In the genomic region with DNA sequence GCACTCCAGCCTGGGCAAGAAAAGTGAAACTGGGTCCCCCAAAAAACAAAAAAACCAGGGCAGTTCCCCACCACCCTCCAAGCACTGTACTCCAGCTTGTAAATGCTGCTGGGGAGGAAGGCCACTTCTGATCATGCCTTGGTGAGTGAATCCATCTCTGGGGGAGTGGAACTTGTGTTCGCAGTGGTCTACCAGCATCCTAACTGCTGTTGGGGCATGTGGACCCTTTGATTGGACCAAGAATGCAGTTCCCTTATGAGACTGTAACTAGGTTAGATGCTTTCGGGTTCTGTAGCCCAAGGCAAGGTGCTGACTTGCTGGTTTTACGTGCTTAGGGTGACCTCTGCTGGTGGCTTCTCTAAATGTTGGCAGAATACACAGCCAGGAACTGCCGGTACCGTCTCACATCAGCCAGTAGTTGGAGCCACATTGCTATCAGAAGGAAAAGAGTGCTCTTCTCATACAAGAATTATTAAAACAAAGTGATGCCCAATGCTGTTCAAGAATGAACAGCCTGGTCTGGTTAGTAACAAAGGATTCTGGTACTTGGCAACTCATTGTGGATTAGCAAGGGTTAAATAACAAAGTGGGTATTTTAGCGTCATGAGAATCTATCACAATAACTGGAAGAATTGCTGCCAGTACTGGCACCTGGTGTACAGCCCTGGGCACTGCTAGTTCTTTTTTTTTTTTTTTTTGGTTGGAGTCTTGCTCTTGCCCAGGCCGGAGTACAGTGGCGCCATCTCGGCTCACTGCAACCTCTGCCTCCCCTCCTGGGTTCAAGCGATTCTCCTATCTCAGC, we compare ENCODE assay signal across 8 cellular contexts. TPM values are rescaled to one million over a fixed set of nuclear protein-coding genes. Genes with fewer than 3 reads are reported as not detected.
DNase-seq lines count a peak whose midpoint lies in the region; ATAC-seq and TF ChIP-seq lines count a peak whose summit lies in the region.

No MANE protein-coding gene starts in this region.

- H3K4me3 ChIP-seq in NB4 (ENCODE audit: low read depth, low read length) (no peak overlapping the region), SJCRH30 (no peak overlapping the region), osteoblast (ENCODE audit: insufficient read depth, low read length) (no peak overlapping the region), thyroid gland (replicated peaks in 1 of 3) (no peak overlapping the region)

- TF ChIP-seq POLR2A in NB4 (IDR thresholded peaks at IDR 0.05; ENCODE audit: extremely low read depth, insufficient read length) (no peak), thyroid gland (IDR thresholded peaks at IDR 0.05) (no peak)

- H3K27ac ChIP-seq in SJCRH30: no peak overlapping the region
- no peak overlapping the region for H3K27ac ChIP-seq in foreskin keratinocyte
- no peak overlapping the region for H3K27ac ChIP-seq in osteoblast (ENCODE audit: low read depth, low read length)
- no peak overlapping the region for H3K27ac ChIP-seq in thyroid gland

- H3K27me3 Mint-ChIP-seq in HFFc6 (ENCODE audit: insufficient read depth): no peaks in the 10 kb centered on the region; the same call in 1 of the 2 replicates

- ATAC-seq in foreskin keratinocyte: peak; percentile 91

- H3K27me3 ChIP-seq in SJCRH30: no peaks in the 10 kb centered on the region
- H3K27me3 ChIP-seq in foreskin keratinocyte: no peaks in the 10 kb centered on the region
- no peaks in the 10 kb centered on the region for H3K27me3 ChIP-seq in osteoblast (ENCODE audit: insufficient read depth, low read length)
- H3K27me3 ChIP-seq in thyroid gland: no peaks in the 10 kb centered on the region

- H4K20me1 ChIP-seq in osteoblast (ENCODE audit: insufficient read depth, low read length): no peaks in the 10 kb centered on the region

- peak overlapping the region; percentile 71 for H3K27ac Mint-ChIP-seq in HFFc6

- intact Hi-C loops in thyroid gland (cut with DNase I): loop anchor here (2.0 to 10.0 kb wide), 2 partner anchors 102 to 274 kb away; a partner anchor contains a TSS

- no peak overlapping the region for H2AFZ ChIP-seq in osteoblast (ENCODE audit: low read length)

- no peaks in the 10 kb centered on the region for H3K36me3 Mint-ChIP-seq in HFFc6 (ENCODE audit: low read depth)

- TF ChIP-seq CTCF in HFFc6 (IDR thresholded peaks at IDR 0.05) (peak; percentile 96), NB4 (IDR thresholded peaks at IDR 0.05; ENCODE audit: low read depth, low read length) (peak; percentile 95), foreskin keratinocyte (conservative IDR thresholded peaks at IDR 0.05) (peak; percentile 100), osteoblast (IDR thresholded peaks at IDR 0.05; ENCODE audit: extremely low read depth, low read depth, low read length) (peak; percentile 99), thyroid gland (IDR thresholded peaks at IDR 0.05) (peak; percentile 72 to 100 (median 96))

- H3K36me3 ChIP-seq in SJCRH30: no peaks in the 10 kb centered on the region
- no peaks in the 10 kb centered on the region for H3K36me3 ChIP-seq in osteoblast (ENCODE audit: insufficient read depth, low read length)
- no peaks in the 10 kb centered on the region for H3K36me3 ChIP-seq in thyroid gland

- DNase-seq in GM04503 (ENCODE audit: low read depth) (peak; percentile 78), HFFc6 (peak; percentile 93), NB4 (ENCODE audit: low read depth) (peak; percentile 96), SJCRH30 (peak; percentile 87 to 96), foreskin keratinocyte (peak; percentile 78 to 89), osteoblast (ENCODE audit: insufficient read length, low spot score, missing footprints) (peak; percentile 97), thyroid gland (peak; percentile 92 to 93)
- DNase-seq in activated gamma-delta T cell treated with anti-CD3 and anti-CD28 coated beads, Interleukin-2, amount 50 U/mL, for 16 hours (ENCODE audit: low read depth): peak; percentile 91

- no peaks in the 10 kb centered on the region for H3K9me3 ChIP-seq in SJCRH30 (replicated peaks)
- no peaks in the 10 kb centered on the region for H3K9me3 ChIP-seq in osteoblast (ENCODE audit: low read depth, low read length)
- no peaks in the 10 kb centered on the region for H3K9me3 ChIP-seq in thyroid gland

- H3K4me1 ChIP-seq in SJCRH30 (no peaks in the 10 kb centered on the region), foreskin keratinocyte (no peaks in the 10 kb centered on the region), osteoblast (ENCODE audit: insufficient read depth, low read length) (no peaks in the 10 kb centered on the region), thyroid gland (no peaks in the 10 kb centered on the region)

- H3K79me2 ChIP-seq in osteoblast (ENCODE audit: insufficient read depth, low read length): no peaks in the 10 kb centered on the region

- no peak overlapping the region for H3K4me3 Mint-ChIP-seq in HFFc6

- WGBS in thyroid gland, 2 donors: 21 to 26% methylated on average over 10 of the region's 10 CpGs

- no peaks in the 10 kb centered on the region for H3K9me3 Mint-ChIP-seq in HFFc6

- no peak overlapping the region for H3K4me2 ChIP-seq in osteoblast (ENCODE audit: insufficient read depth, low read length)

- peaks cover 8% of the 10 kb centered on the region for H3K4me1 Mint-ChIP-seq in HFFc6 (ENCODE audit: low read depth)

RNA-seq across cellular contexts. Expression of a gene that starts 13.0 kb away (rescaled TPM):
- 10 to 100 TPM; 28.6 to 36.8 (median 31.7) TPM for total RNA-seq in HFFc6 (2021; fragmentation: NEBNext Ultra II Directional; extraction: Animal tissue kit (Norgen Biotek cat#: 25700))
- total RNA-seq in SJCRH30 (2014; rRNA removed; shearing (Covaris generic)): 52.9 and 55.1 TPM in 2 replicates
- total RNA-seq in foreskin keratinocyte: 40.6 and 42.4 TPM in 2 replicates
- polyA plus RNA-seq in foreskin keratinocyte: 26.9 and 33.3 TPM in 2 replicates
- total RNA-seq in osteoblast: 28.6 and 31.2 TPM in 2 replicates
- total RNA-seq in thyroid gland: 10 to 100 TPM; 25.3 to 39.4 (median 28.3) TPM

RNA-seq across cellular contexts. Expression of a gene that starts 13.3 kb away (rescaled TPM):
- total RNA-seq in HFFc6 (2021; fragmentation: NEBNext Ultra II Directional; extraction: Animal tissue kit (Norgen Biotek cat#: 25700)): 100 to 1,000 TPM; 257 to 337 (median 300) TPM
- 181 and 199 TPM in 2 replicates for total RNA-seq in SJCRH30 (2014; rRNA removed; shearing (Covaris generic))
- total RNA-seq in foreskin keratinocyte: 72.7 and 118 TPM in 2 replicates
- polyA plus RNA-seq in foreskin keratinocyte: 267 and 278 TPM in 2 replicates
- total RNA-seq in osteoblast: 14.5 and 14.7 TPM in 2 replicates
- total RNA-seq in thyroid gland: 10 to 100 TPM; 66.9 to 86.7 (median 78.3) TPM

RNA-seq across cellular contexts. Expression of a gene that starts 22.8 kb away (rescaled TPM):
- total RNA-seq in HFFc6 (2021; fragmentation: NEBNext Ultra II Directional; extraction: Animal tissue kit (Norgen Biotek cat#: 25700)): under 1 TPM in 2 of 6 experiments, not detected in 4; 0.33 to 0.83 TPM
- not detected in 2 replicates for total RNA-seq in SJCRH30 (2014; rRNA removed; shearing (Covaris generic))
- total RNA-seq in foreskin keratinocyte (0.28 and 0.82 TPM in 2 replicates), osteoblast (1.8 and 2.9 TPM in 2 replicates), thyroid gland (10 to 100 TPM in 3 of 4 donors, 1 to 10 TPM in 1; 7.1 to 53.1 (median 30.6) TPM)
- 0.25 and 0.78 TPM in 2 replicates for polyA plus RNA-seq in foreskin keratinocyte

RNA-seq across cellular contexts. Expression of a gene that starts 27.5 kb away (rescaled TPM):
- total RNA-seq in HFFc6 (2021; fragmentation: NEBNext Ultra II Directional; extraction: Animal tissue kit (Norgen Biotek cat#: 25700)): 10 to 100 TPM; 51.7 to 69.3 (median 61.0) TPM
- total RNA-seq in SJCRH30 (2014; rRNA removed; shearing (Covaris generic)): 52.3 and 63.5 TPM in 2 replicates
- 44.9 and 52.0 TPM in 2 replicates for total RNA-seq in foreskin keratinocyte
- 65.2 and 68.0 TPM in 2 replicates for polyA plus RNA-seq in foreskin keratinocyte
- 22.4 and 25.3 TPM in 2 replicates for total RNA-seq in osteoblast
- 10 to 100 TPM; 22.2 to 46.1 (median 24.2) TPM for total RNA-seq in thyroid gland

RNA-seq across cellular contexts. Expression of a gene that starts 37.3 kb away (rescaled TPM):
- total RNA-seq in HFFc6 (2021; fragmentation: NEBNext Ultra II Directional; extraction: Animal tissue kit (Norgen Biotek cat#: 25700)): 1 to 10 TPM; 2.1 to 3.8 (median 2.7) TPM
- 0.24 and 0.51 TPM in 2 replicates for total RNA-seq in SJCRH30 (2014; rRNA removed; shearing (Covaris generic))
- total RNA-seq in foreskin keratinocyte (not detected in 2 replicates), osteoblast (not detected in 2 replicates), thyroid gland (not detected)
- polyA plus RNA-seq in foreskin keratinocyte: not detected in 2 replicates
